Comparison of ENCODE assay signal across 8 cellular contexts in genomic region chr2:1750935-1751767, GRCh38. TPM values are rescaled to one million over a fixed set of nuclear protein-coding genes. Genes with fewer than 3 reads are reported as not detected.
DNase-seq lines count a peak whose midpoint lies in the region; ATAC-seq, FAIRE-seq and TF ChIP-seq lines count a peak whose summit lies in the region.

No MANE protein-coding gene starts in this region.

- POLR2A ChIA-PET in A549 (lab: Yijun Ruan, JAX) = no interaction called here

- H3K27ac ChIP-seq in A549 = no peak overlapping the region
- H3K27ac ChIP-seq in SJSA1 = peak overlapping the region; percentile 1; the same call in 1 of the 2 replicates
- no peak overlapping the region for H3K27ac ChIP-seq in spleen

- TF ChIP-seq EP300 in A549 (IDR thresholded peaks at IDR 0.05) = no peak

- H3K4me1 ChIP-seq in A549 = no peaks in the 10 kb centered on the region
- H3K4me1 ChIP-seq in SJSA1 (replicated peaks) = peaks cover 49% of the 10 kb centered on the region
- H3K4me1 ChIP-seq in spleen = peaks cover 0 to 7% (median 3%) of the 10 kb centered on the region in 6 donors

- intact Hi-C loops in spleen (cut with DNase I; ENCODE audit: low total_unique reads) = no loop called here

- H3K9me3 ChIP-seq in A549 = no peaks in the 10 kb centered on the region
- H3K9me3 ChIP-seq in SJSA1 (replicated peaks) = no peaks in the 10 kb centered on the region
- peaks cover 0 to 29% (median 10%) of the 10 kb centered on the region in 8 donors for H3K9me3 ChIP-seq in spleen

- ATAC-seq in A549 (peak; percentile 88 to 95), GM18867 (IDR thresholded peaks at IDR 0.05; ENCODE audit: unreplicated experiment) (peak; percentile 67)

- CTCF ChIA-PET in A549 (lab: Yijun Ruan, JAX) = interaction anchor here (0.6 to 3.3 kb wide), 31 partner anchors 12 to 520 kb away, joined by 3 to 18 read pairs (median 4); no protein-coding TSS in a partner anchor

- peak; percentile 53 for TF ChIP-seq CTCF in A549 (IDR thresholded peaks at IDR 0.05)
- TF ChIP-seq CTCF in astrocyte of the cerebellum (IDR thresholded peaks at IDR 0.05; ENCODE audit: low read depth, low read length, missing control alignments) = peak; percentile 95
- peak; percentile 28 to 88 (median 71) for TF ChIP-seq CTCF in spleen (IDR thresholded peaks at IDR 0.05 in 8 of 11, conservative IDR thresholded peaks at IDR 0.05 in 3 of 11)

- peak; percentile 32 for FAIRE-seq in A549 (lab: Jason Lieb, UNC)

- no peaks in the 10 kb centered on the region; the same call in 1 of the 2 replicates for H3K27me3 ChIP-seq in SJSA1 (replicated peaks)
- H3K27me3 ChIP-seq in spleen (replicated peaks in 1 of 7) = peaks cover 0 to 81% (median 0%) of the 10 kb centered on the region in 7 donors

- no peak for TF ChIP-seq POLR2A in A549 (IDR thresholded peaks at IDR 0.05; ENCODE audit: low read length)
- no peak for TF ChIP-seq POLR2A in spleen (IDR thresholded peaks at IDR 0.05)

- H3K36me3 ChIP-seq in SJSA1 (no peaks in the 10 kb centered on the region), spleen (no peaks in the 10 kb centered on the region)

- H3K4me3 ChIP-seq in A549 (no peak overlapping the region), SJSA1 (no peak overlapping the region), astrocyte of the cerebellum (ENCODE audit: low read depth, low read length) (no peak overlapping the region), spleen (no peak overlapping the region)

- DNase-seq in A549 (ENCODE audit: low read depth in 1 of 2, low spot score in 1 of 2) = peak; percentile 72 to 74
- peak; percentile 80 for DNase-seq in M059J (ENCODE audit: low read depth)
- DNase-seq in SJSA1 (ENCODE audit: low read depth in 1 of 2, low spot score in 2 of 2) = peak; percentile 77 to 85
- DNase-seq in astrocyte of the cerebellum (ENCODE audit: low read depth) = peak; percentile 84
- DNase-seq in iPS-NIHi11 (ENCODE audit: low spot score) = peak; percentile 82
- peak; percentile 80 for DNase-seq in spleen
- no peak for DNase-seq in effector CD4-positive, alpha-beta T cell

- peak; percentile 71 for TF ChIP-seq RAD21 in A549 (conservative IDR thresholded peaks at IDR 0.05 in 1 of 2, IDR thresholded peaks at IDR 0.05 in 1 of 2)

- in situ Hi-C loops in astrocyte of the cerebellum (cut with HindIII; ENCODE audit: low sequenced_read_pairs) = loop anchor here (5.0 kb wide), 1 partner anchor 66 kb away; no protein-coding TSS in a partner anchor

- H3K4me2 ChIP-seq in A549 = no peak overlapping the region

- 18% methylated on average over 21 of the region's 24 CpGs for WGBS in A549 (ENCODE audit: missing lambda C conversion rate)
- 45 to 53% (median 49%) methylated on average over 21 to 24 of the region's 24 CpGs for WGBS in spleen, 5 donors

TF ChIP-seq in A549, 52 proteins besides CTCF, POLR2A, EP300 and RAD21:
- TF ChIP-seq FOXS1 (CRISPR knock-in tag; IDR thresholded peaks at IDR 0.05) (no peak), SMC3 (IDR thresholded peaks at IDR 0.05) (peak; percentile 53), MAZ (IDR thresholded peaks at IDR 0.05; ENCODE audit: borderline replicate concordance, low read depth, low read length) (no peak)

RNA-seq across cellular contexts. Expression of gene PXDN, which starts 6.8 kb away (rescaled TPM):
- polyA plus RNA-seq in A549 (2011; rRNA removed) = 3.7 and 5.3 TPM in 2 replicates
- 3.5 and 3.6 TPM in 2 replicates for polyA plus RNA-seq in A549 (2012; cell fraction: cytosol; rRNA removed)
- polyA plus RNA-seq in A549 (2012; cell fraction: nucleus; rRNA removed) = 13.1 and 14.0 TPM in 2 replicates
- polyA plus RNA-seq in A549 (2017; fragmentation: RNase III; extraction: RNeasy Plus Mini Kit Qiagen cat#74134 plus additional on column Dnase treatment) = 5.5 to 8.9 TPM (median 7.3 TPM) in 3 replicates
- polyA minus RNA-seq in A549 (2011; rRNA and poly(A)+ RNA removed) = 3.3 and 4.9 TPM in 2 replicates
- 94.5 and 115 TPM in 2 replicates for total RNA-seq in M059J (2014; rRNA removed; shearing (Covaris generic))
- total RNA-seq in SJSA1 (2014; rRNA removed; shearing (Covaris generic)) = 199 and 310 TPM in 2 replicates
- 10 to 100 TPM; 25.1 to 49.3 (median 38.7) TPM for total RNA-seq in spleen
- polyA plus RNA-seq in spleen = 1 to 10 TPM; 1.9 to 3.6 (median 1.9) TPM
